1 cellular context compared by ENCODE assay signal in genomic region chr1:55828031-55828430, GRCh38.
TF ChIP-seq lines count a peak whose summit lies in the region.

No MANE protein-coding gene starts in this region.

TF ChIP-seq in HCT116, 20 proteins besides CTCF, POLR2A, EP300 and RAD21:
- TF ChIP-seq ATF3 (IDR thresholded peaks at IDR 0.05) (no peak), EZH2phosphoT487 (IDR thresholded peaks at IDR 0.05; ENCODE audit: borderline replicate concordance) (no peak), TCF7L2 (IDR thresholded peaks at IDR 0.05; ENCODE audit: borderline replicate concordance, extremely low read depth, insufficient read depth, insufficient read length) (peak; percentile 93), CBX3 (IDR thresholded peaks at IDR 0.05; ENCODE audit: low read depth) (no peak), ZFX (IDR thresholded peaks at IDR 0.05) (no peak), CEBPB (IDR thresholded peaks at IDR 0.05; ENCODE audit: low read depth) (no peak), SRF (IDR thresholded peaks at IDR 0.05; ENCODE audit: low read depth) (no peak)
TF ChIP-seq in HCT116: peak in this region for 1.
